ENCODE assay signal across 8 cellular contexts in the genomic region with DNA sequence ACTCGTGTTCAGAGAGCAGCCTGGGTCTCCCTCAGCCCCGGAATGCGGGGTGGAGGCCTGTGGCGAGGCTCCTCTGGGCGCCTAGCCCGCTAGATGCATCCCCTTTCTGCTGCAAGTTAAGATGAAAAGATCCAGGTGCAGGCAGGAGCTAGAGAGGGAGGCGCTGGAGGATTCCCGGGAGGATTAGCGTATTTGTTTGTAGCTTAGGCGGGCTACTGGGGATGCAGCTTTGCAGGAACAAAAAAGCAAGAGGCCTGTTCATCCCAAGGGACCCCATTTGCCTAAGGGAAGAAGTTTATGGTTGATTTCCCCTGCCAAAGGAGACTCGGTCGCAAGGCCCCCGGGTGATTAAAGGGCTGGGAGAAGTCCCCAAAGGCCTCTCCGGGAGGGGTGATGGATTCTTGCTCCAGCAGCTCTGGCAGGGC. TPM values are rescaled to one million over a fixed set of nuclear protein-coding genes. Genes with fewer than 3 reads are reported as not detected.
DNase-seq lines count a peak whose midpoint lies in the region; ATAC-seq and TF ChIP-seq lines count a peak whose summit lies in the region.

No MANE protein-coding gene starts in this region.

- intact Hi-C loops in CD8-positive, alpha-beta T cell (cut with DNase I, micrococcal nuclease): loop anchor here (1.0 to 10.0 kb wide), 4 partner anchors 332 to 709 kb away; no protein-coding TSS in a partner anchor
- intact Hi-C loops in activated B cell treated with CpG ODN at 0.5 μM for 24 hours (cut with micrococcal nuclease): loop anchor here (1.0 kb wide), 4 partner anchors 114 to 445 kb away; no protein-coding TSS in a partner anchor
- intact Hi-C loops in lower lobe of right lung (cut with DNase I): no loop called here
- intact Hi-C loops in body of pancreas (cut with DNase I): no loop called here

- no peak overlapping the region for H3K27ac Mint-ChIP-seq in CD8-positive, alpha-beta T cell
- H3K27ac Mint-ChIP-seq in activated B cell treated with CpG ODN at 0.5 μM for 24 hours: no peak overlapping the region

- no peaks in the 10 kb centered on the region for H3K9me3 ChIP-seq in CD8-positive, alpha-beta T cell (ENCODE audit: low read length)
- H3K9me3 ChIP-seq in HUES64 (ENCODE audit: insufficient read depth, low read depth, low read length): peaks cover 7% of the 10 kb centered on the region; the same call in 1 of the 2 replicates
- H3K9me3 ChIP-seq in lower lobe of right lung: no peaks in the 10 kb centered on the region
- no peaks in the 10 kb centered on the region for H3K9me3 ChIP-seq in body of pancreas

- H3K4me1 ChIP-seq in CD8-positive, alpha-beta T cell (ENCODE audit: insufficient read depth, low read length): peaks cover 19% of the 10 kb centered on the region
- 0 out of 2 replicates have a peak, but pooled peaks cover 3% of the 10 kb centered on the region for H3K4me1 ChIP-seq in HUES64 (ENCODE audit: insufficient read depth, low read length)
- H3K4me1 ChIP-seq in lower lobe of right lung: peaks cover 34% of the 10 kb centered on the region
- H3K4me1 ChIP-seq in body of pancreas: peaks cover 32% of the 10 kb centered on the region

- H3K9ac ChIP-seq in HUES64 (ENCODE audit: low read depth, low read length): no peak overlapping the region

- H3K9me3 Mint-ChIP-seq in CD8-positive, alpha-beta T cell: no peaks in the 10 kb centered on the region
- H3K9me3 Mint-ChIP-seq in activated B cell treated with CpG ODN at 0.5 μM for 24 hours: no peaks in the 10 kb centered on the region

- POLR2A ChIA-PET in CD8-positive, alpha-beta T cell (lab: Charles Lee): no interaction called here
- POLR2A ChIA-PET in activated B cell treated with CpG ODN at 0.5 μM for 24 hours (lab: Charles Lee): interaction anchor here (0.6 kb wide), 1 partner anchor 41 kb away, joined by 3 read pairs; no protein-coding TSS in a partner anchor

- H3K4me3 Mint-ChIP-seq in CD8-positive, alpha-beta T cell: peak overlapping the region; percentile 83
- H3K4me3 Mint-ChIP-seq in activated B cell treated with CpG ODN at 0.5 μM for 24 hours: peak overlapping the region; percentile 85

- no peak for ATAC-seq in CD8-positive, alpha-beta T cell
- ATAC-seq in activated B cell treated with CpG ODN at 0.5 μM for 24 hours (ENCODE audit: low read depth) (no peak), lower lobe of right lung (no peak), HG03521 (IDR thresholded peaks at IDR 0.05; ENCODE audit: unreplicated experiment) (no peak), GM21423 (IDR thresholded peaks at IDR 0.05; ENCODE audit: unreplicated experiment) (no peak), body of pancreas (no peak)

- H3K36me3 Mint-ChIP-seq in CD8-positive, alpha-beta T cell: no peaks in the 10 kb centered on the region
- H3K36me3 Mint-ChIP-seq in activated B cell treated with CpG ODN at 0.5 μM for 24 hours (ENCODE audit: low read depth): no peaks in the 10 kb centered on the region

- DNase-seq in CD8-positive, alpha-beta T cell: no peak
- DNase-seq in activated B cell treated with CpG ODN at 0.5 μM for 24 hours (no peak), lower lobe of right lung (no peak), NCI-H2029 (lab: John Stamatoyannopoulos, UW) (no peak), body of pancreas (no peak)

- H3K36me3 ChIP-seq in CD8-positive, alpha-beta T cell (ENCODE audit: insufficient read depth, low read length): no peaks in the 10 kb centered on the region
- no peaks in the 10 kb centered on the region for H3K36me3 ChIP-seq in HUES64 (ENCODE audit: insufficient read depth, low read length)
- no peaks in the 10 kb centered on the region for H3K36me3 ChIP-seq in lower lobe of right lung
- H3K36me3 ChIP-seq in body of pancreas (replicated peaks in 1 of 2; ENCODE audit: insufficient read depth in 1 of 2, low read depth in 2 of 2): no peaks in the 10 kb centered on the region

- 4% methylated on average over 14 of the region's 14 CpGs for WGBS in HUES64
- 5 to 12% methylated on average over 14 of the region's 14 CpGs for WGBS in body of pancreas, 2 donors

- no peak for TF ChIP-seq CTCF in CD8-positive, alpha-beta T cell (IDR thresholded peaks at IDR 0.05)
- TF ChIP-seq CTCF in activated B cell treated with CpG ODN at 0.5 μM for 24 hours (IDR thresholded peaks at IDR 0.05) (no peak), lower lobe of right lung (IDR thresholded peaks at IDR 0.05) (no peak), body of pancreas (IDR thresholded peaks at IDR 0.05) (no peak)

- CTCF ChIA-PET in CD8-positive, alpha-beta T cell (lab: Charles Lee): interaction anchor here (0.6 to 8.8 kb wide), 14 partner anchors 9 to 710 kb away, joined by 3 to 57 read pairs (median 5); no protein-coding TSS in a partner anchor
- CTCF ChIA-PET in activated B cell treated with CpG ODN at 0.5 μM for 24 hours (lab: Charles Lee): interaction anchor here (0.8 to 4.1 kb wide), 4 partner anchors 19 to 332 kb away, joined by 4 to 54 read pairs (median 6); no protein-coding TSS in a partner anchor

- H3K4me3 ChIP-seq in CD8-positive, alpha-beta T cell (ENCODE audit: low read depth, low read length): peak overlapping the region; percentile 61
- H3K4me3 ChIP-seq in HUES64 (ENCODE audit: low read length): peak overlapping the region; percentile 66
- peak overlapping the region; percentile 35 for H3K4me3 ChIP-seq in lower lobe of right lung
- no peak overlapping the region for H3K4me3 ChIP-seq in body of pancreas

- peaks cover 44% of the 10 kb centered on the region for H3K27me3 Mint-ChIP-seq in CD8-positive, alpha-beta T cell (ENCODE audit: low read depth)
- H3K27me3 Mint-ChIP-seq in activated B cell treated with CpG ODN at 0.5 μM for 24 hours: peaks cover 44% of the 10 kb centered on the region

- no peak for TF ChIP-seq POLR2A in body of pancreas (IDR thresholded peaks at IDR 0.05)

- H3K4me1 Mint-ChIP-seq in CD8-positive, alpha-beta T cell (ENCODE audit: low read depth): peaks cover 12% of the 10 kb centered on the region
- peaks cover 13% of the 10 kb centered on the region for H3K4me1 Mint-ChIP-seq in activated B cell treated with CpG ODN at 0.5 μM for 24 hours

- no peak overlapping the region for H3K27ac ChIP-seq in CD8-positive, alpha-beta T cell (ENCODE audit: low read depth, low read length)
- H3K27ac ChIP-seq in HUES64 (ENCODE audit: low read depth, low read length): peak overlapping the region; percentile 10; the same call in 1 of the 2 replicates
- H3K27ac ChIP-seq in lower lobe of right lung: no peak overlapping the region
- H3K27ac ChIP-seq in body of pancreas: no peak overlapping the region

- peaks cover 15% of the 10 kb centered on the region for H3K27me3 ChIP-seq in CD8-positive, alpha-beta T cell (ENCODE audit: insufficient read depth, low read length)
- H3K27me3 ChIP-seq in HUES64 (ENCODE audit: insufficient read depth, low read length) (peaks cover 68% of the 10 kb centered on the region), lower lobe of right lung (ENCODE audit: low read depth) (peaks cover 76% of the 10 kb centered on the region), body of pancreas (peaks cover 0 to 30% of the 10 kb centered on the region in 2 donors)

RNA-seq across cellular contexts. Expression of gene CCDC177, which starts 0.8 kb away (rescaled TPM):
- not detected for total RNA-seq in CD8-positive, alpha-beta T cell
- polyA plus RNA-seq in HUES64 (2013, experiment 1 of 2): 0.95 TPM
- polyA plus RNA-seq in HUES64 (2013, experiment 2 of 2): 1.0 TPM
- 0.05 TPM in 1 of 2 replicates, not detected in the other for total RNA-seq in activated B cell treated with CpG ODN at 0.5 μM for 24 hours
- not detected for total RNA-seq in lower lobe of right lung
- not detected for total RNA-seq in body of pancreas

RNA-seq across cellular contexts. Expression of gene SUSD6, which starts 37.5 kb away (rescaled TPM):
- total RNA-seq in CD8-positive, alpha-beta T cell: 10 to 100 TPM; 86.4 to 92.2 TPM
- polyA plus RNA-seq in HUES64 (2013, experiment 1 of 2): 3.4 TPM
- polyA plus RNA-seq in HUES64 (2013, experiment 2 of 2): 3.4 TPM
- 63.5 and 67.1 TPM in 2 replicates for total RNA-seq in activated B cell treated with CpG ODN at 0.5 μM for 24 hours
- 80.1 TPM for total RNA-seq in lower lobe of right lung
- total RNA-seq in body of pancreas: 10 to 100 TPM; 24.6 to 25.1 TPM

Comparison
In these comparisons a context has a peak if more than half of its experiments do, and no peak if none do; other contexts are left out.
1. H3K4me3 ChIP-seq: peak in CD8-positive, alpha-beta T cell (single experiment), HUES64 (single experiment) and lower lobe of right lung (single experiment); none in body of pancreas (0 of 2).
2. intact Hi-C loops: an anchor here in CD8-positive, alpha-beta T cell (1.0 to 10.0 kb wide) and activated B cell treated with CpG ODN at 0.5 μM for 24 hours (1.0 kb wide); none called in lower lobe of right lung and body of pancreas.